Comparison of ENCODE assay signal across 14 cellular contexts in genomic region chr14:52400846-52401245, GRCh38.
DNase-seq lines count a peak whose midpoint lies in the region; ATAC-seq and TF ChIP-seq lines count a peak whose summit lies in the region.
"Had no signal": no experiment of that assay in that cellular context is flagged by ENCODE, and none has a peak within 500 bp of the region (broad histone marks: within the 10 kb centered on the region; RNA-seq: fewer than 3 reads in every experiment).

No MANE protein-coding gene starts in this region.

- no peaks in the 10 kb centered on the region for H3K4me1 ChIP-seq in OCI-LY7 (ENCODE audit: insufficient read depth, low read length, poor library complexity, severe bottlenecking)
- H3K4me1 ChIP-seq: suprapubic skin had no signal

- POLR2A ChIA-PET in OCI-LY7 (lab: Charles Lee) = interaction anchor here (1.4 kb wide), 1 partner anchor 44 kb away, joined by 4 read pairs; no protein-coding TSS in a partner anchor

- BruUV-seq in OCI-LY7 (replicated peaks; lab: Mats Ljungman, UMichigan) = no TSS peak

- DNase-seq in T-helper 17 cell (no peak), OCI-LY7 (ENCODE audit: low spot score) (no peak), NCI-H2081 (lab: John Stamatoyannopoulos, UW) (no peak)
- DNase-seq: activated CD8-positive, alpha-beta memory T cell treated with anti-CD3 and anti-CD28 coated beads for 24 hours; left colon; NCI-H1092; NCI-H446 treated with DMSO at 0.1 percent for 48 hours had no signal

- H2AFZ ChIP-seq in OCI-LY7 (ENCODE audit: low read length) = no peak overlapping the region

- TF ChIP-seq CTCF in nephron (IDR thresholded peaks at IDR 0.05; ENCODE audit: unreplicated experiment in 3 of 3) (no peak), OCI-LY7 (conservative IDR thresholded peaks at IDR 0.05; ENCODE audit: low read length) (no peak)

- H3K4me3 Mint-ChIP-seq in T-helper 17 cell (peak overlapping the region; percentile 81), nephron (no peak overlapping the region)

- H3K9me3 Mint-ChIP-seq in nephron = peaks cover 6% of the 10 kb centered on the region

- H3K36me3 Mint-ChIP-seq in T-helper 17 cell (ENCODE audit: low read depth) (peaks cover 3% of the 10 kb centered on the region), nephron (ENCODE audit: low read depth) (no peaks in the 10 kb centered on the region)

- H3K4me1 Mint-ChIP-seq in T-helper 17 cell (peaks cover 50% of the 10 kb centered on the region), nephron (peaks cover 18% of the 10 kb centered on the region)

- H3K27ac ChIP-seq in OCI-LY7 (ENCODE audit: low read depth, low read length, poor library complexity, severe bottlenecking) = no peak overlapping the region
- H3K27ac ChIP-seq: epithelial cell of prostate, suprapubic skin had no signal

- no peaks in the 10 kb centered on the region for H3K9me2 ChIP-seq in OCI-LY7 (ENCODE audit: insufficient read depth, low read length)

- no peak overlapping the region for H3K4me3 ChIP-seq in OCI-LY7 (ENCODE audit: low read depth, low read length, poor library complexity, severe bottlenecking)
- H3K4me3 ChIP-seq: suprapubic skin had no signal

- intact Hi-C loops in OCI-LY7 (cut with micrococcal nuclease; ENCODE audit: unreplicated experiment) = no loop called here

- H3K9me3 ChIP-seq in T-helper 17 cell (ENCODE audit: control insufficient read depth, low read length, poor library complexity, severe bottlenecking) (no peaks in the 10 kb centered on the region), OCI-LY7 (ENCODE audit: low read length) (no peaks in the 10 kb centered on the region)
- H3K9me3 ChIP-seq: suprapubic skin had no signal

- peak; percentile 60 for ATAC-seq in GM18502 (IDR thresholded peaks at IDR 0.05; ENCODE audit: poor library complexity, unreplicated experiment)
- peak; percentile 55 for ATAC-seq in HG03432 (IDR thresholded peaks at IDR 0.05; ENCODE audit: unreplicated experiment)
- peak; percentile 87 for ATAC-seq in T-helper 17 cell
- no peak for ATAC-seq in GM21526 (IDR thresholded peaks at IDR 0.05; ENCODE audit: low FRiP score, unreplicated experiment)
- no peak for ATAC-seq in HG02678 (IDR thresholded peaks at IDR 0.05; ENCODE audit: unreplicated experiment)

- CTCF ChIA-PET in OCI-LY7 (lab: Charles Lee; ENCODE audit: unreplicated experiment) = no interaction called here

- no peaks in the 10 kb centered on the region for H3K36me3 ChIP-seq in OCI-LY7 (ENCODE audit: insufficient read depth, low read length)
- H3K36me3 ChIP-seq: suprapubic skin had no signal

- no peaks in the 10 kb centered on the region for H3K79me2 ChIP-seq in OCI-LY7 (ENCODE audit: insufficient read depth, low read depth, low read length)

- H3K27me3 Mint-ChIP-seq in T-helper 17 cell (no peaks in the 10 kb centered on the region), nephron (ENCODE audit: low read depth) (peaks cover 3% of the 10 kb centered on the region)

- peak overlapping the region; percentile 49 for H3K27ac Mint-ChIP-seq in T-helper 17 cell
- H3K27ac Mint-ChIP-seq in nephron = peak overlapping the region; percentile 84 to 96 (median 86)

- H4K20me1 ChIP-seq in OCI-LY7 (ENCODE audit: insufficient read depth, low read length) = no peaks in the 10 kb centered on the region

- no peak overlapping the region for H3K4me2 ChIP-seq in OCI-LY7 (ENCODE audit: low read length)

Comparison
In these comparisons a context has a peak if more than half of its experiments do, and no peak if none do; other contexts are left out.
1. ATAC-seq: peak in GM18502 (single experiment), HG03432 (single experiment) and T-helper 17 cell (single experiment); none in GM21526 (single experiment) and HG02678 (single experiment).